1 cellular context compared by ENCODE assay signal in the genomic region with DNA sequence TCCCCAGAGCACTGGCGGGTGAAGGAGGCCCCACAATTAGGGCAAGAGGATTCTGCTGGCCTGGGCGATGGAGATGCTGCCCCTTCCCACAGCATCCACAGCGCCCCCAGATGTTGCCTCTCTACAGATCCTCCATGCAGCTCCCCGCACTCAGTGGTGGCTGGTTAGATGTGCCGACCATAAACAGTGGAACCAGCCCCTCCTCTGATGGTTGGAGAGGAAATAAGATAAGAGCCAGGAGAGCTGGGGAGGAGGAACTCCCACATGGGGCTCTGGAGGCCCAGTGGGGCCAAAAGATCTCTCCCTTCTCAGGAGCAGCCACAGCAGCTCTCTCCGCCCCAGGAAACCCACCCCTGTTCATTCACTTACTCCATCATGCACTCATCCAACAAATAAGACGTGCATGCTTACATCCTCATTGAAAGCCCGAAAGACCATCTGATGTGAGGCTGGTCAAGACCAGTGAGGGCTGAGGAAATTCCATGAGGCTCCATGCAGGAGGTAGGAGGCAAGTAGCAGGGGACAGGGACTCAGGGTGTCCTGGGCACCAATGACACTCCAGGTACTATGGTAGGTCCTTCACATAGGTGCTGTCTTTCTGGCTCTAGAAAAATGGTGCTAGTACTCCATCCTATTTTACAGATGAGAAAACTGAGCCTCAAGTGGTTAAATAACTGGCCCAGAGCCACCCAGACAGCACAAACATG.
TF ChIP-seq lines count a peak whose summit lies in the region.

No MANE protein-coding gene starts in this region.

TF ChIP-seq in K562, 482 proteins besides CTCF, POLR2A, EP300 and RAD21 (continued from another document and continues in another):
- TF ChIP-seq MITF (IDR thresholded peaks at IDR 0.05) = no peak
- TF ChIP-seq ATF7 (IDR thresholded peaks at IDR 0.05) = peak; percentile 48
- TF ChIP-seq PTTG1 (tag; IDR thresholded peaks at IDR 0.05; ENCODE audit: low read depth) = no peak
- no peak for TF ChIP-seq MCM3 (IDR thresholded peaks at IDR 0.05)
- TF ChIP-seq ZNF316 (IDR thresholded peaks at IDR 0.05) = no peak
- TF ChIP-seq DMBX1 (CRISPR knock-in tag; IDR thresholded peaks at IDR 0.05; ENCODE audit: borderline replicate concordance) = no peak
- TF ChIP-seq U2AF1 (optimal IDR thresholded peaks at IDR 0.05; ENCODE audit: low read depth, low read length) = no peak
- peak; percentile 18 for TF ChIP-seq POLR2B (IDR thresholded peaks at IDR 0.05; ENCODE audit: low read depth, partially characterized antibody)
- peak; percentile 46 for TF ChIP-seq CHD4 (IDR thresholded peaks at IDR 0.05; ENCODE audit: insufficient read depth, insufficient replicate concordance, low read depth, low read length, poor library complexity, severe bottlenecking)
- TF ChIP-seq ETV5 (CRISPR knock-in tag; IDR thresholded peaks at IDR 0.05; ENCODE audit: low read depth) = peak; percentile 46; the same call in 1 of the 2 replicates
- TF ChIP-seq, protein P1, sequence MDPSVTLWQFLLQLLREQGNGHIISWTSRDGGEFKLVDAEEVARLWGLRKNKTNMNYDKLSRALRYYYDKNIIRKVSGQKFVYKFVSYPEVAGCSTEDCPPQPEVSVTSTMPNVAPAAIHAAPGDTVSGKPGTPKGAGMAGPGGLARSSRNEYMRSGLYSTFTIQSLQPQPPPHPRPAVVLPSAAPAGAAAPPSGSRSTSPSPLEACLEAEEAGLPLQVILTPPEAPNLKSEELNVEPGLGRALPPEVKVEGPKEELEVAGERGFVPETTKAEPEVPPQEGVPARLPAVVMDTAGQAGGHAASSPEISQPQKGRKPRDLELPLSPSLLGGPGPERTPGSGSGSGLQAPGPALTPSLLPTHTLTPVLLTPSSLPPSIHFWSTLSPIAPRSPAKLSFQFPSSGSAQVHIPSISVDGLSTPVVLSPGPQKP (CRISPR knock-in tag; IDR thresholded peaks at IDR 0.05) = no peak
- TF ChIP-seq TAF15 (IDR thresholded peaks at IDR 0.05; ENCODE audit: low read depth, low read length) = no peak
- TF ChIP-seq MYC (IDR thresholded peaks at IDR 0.05; ENCODE audit: low read depth, low read length) = peak; percentile 73
- no peak for TF ChIP-seq MYC (CRISPR knock-in tag; IDR thresholded peaks at IDR 0.05; ENCODE audit: borderline replicate concordance, low read depth)
- no peak for TF ChIP-seq GABPA (tag; conservative IDR thresholded peaks at IDR 0.05; ENCODE audit: low read depth)
- no peak for TF ChIP-seq ETV6 (IDR thresholded peaks at IDR 0.05; ENCODE audit: borderline replicate concordance in 1 of 2, low read depth in 2 of 2, low read length in 1 of 2)
- TF ChIP-seq ETV6 (CRISPR knock-in tag; IDR thresholded peaks at IDR 0.05; ENCODE audit: borderline replicate concordance) = no peak
- 0 out of 2 replicates have a peak, but pooled peaks have one; percentile 13 for TF ChIP-seq L3MBTL2 (IDR thresholded peaks at IDR 0.05)
- no peak for TF ChIP-seq HMG20A (CRISPR knock-in tag; conservative IDR thresholded peaks at IDR 0.05)
- TF ChIP-seq CGGBP1 (CRISPR knock-in tag; IDR thresholded peaks at IDR 0.05) = no peak
- 0 out of 2 replicates have a peak, but pooled peaks have one; percentile 28 for TF ChIP-seq BHLHE40 (IDR thresholded peaks at IDR 0.05; ENCODE audit: low read length)
- TF ChIP-seq, protein P2, sequence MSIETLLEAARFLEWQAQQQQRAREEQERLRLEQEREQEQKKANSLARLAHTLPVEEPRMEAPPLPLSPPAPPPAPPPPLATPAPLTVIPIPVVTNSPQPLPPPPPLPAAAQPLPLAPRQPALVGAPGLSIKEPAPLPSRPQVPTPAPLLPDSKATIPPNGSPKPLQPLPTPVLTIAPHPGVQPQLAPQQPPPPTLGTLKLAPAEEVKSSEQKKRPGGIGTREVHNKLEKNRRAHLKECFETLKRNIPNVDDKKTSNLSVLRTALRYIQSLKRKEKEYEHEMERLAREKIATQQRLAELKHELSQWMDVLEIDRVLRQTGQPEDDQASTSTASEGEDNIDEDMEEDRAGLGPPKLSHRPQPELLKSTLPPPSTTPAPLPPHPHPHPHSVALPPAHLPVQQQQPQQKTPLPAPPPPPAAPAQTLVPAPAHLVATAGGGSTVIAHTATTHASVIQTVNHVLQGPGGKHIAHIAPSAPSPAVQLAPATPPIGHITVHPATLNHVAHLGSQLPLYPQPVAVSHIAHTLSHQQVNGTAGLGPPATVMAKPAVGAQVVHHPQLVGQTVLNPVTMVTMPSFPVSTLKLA (conservative IDR thresholded peaks at IDR 0.05) = peak; percentile 27 to 73; a peak in 3 of 4 replicates
- no peak for TF ChIP-seq CREBBP (IDR thresholded peaks at IDR 0.05; ENCODE audit: low read depth, low read length)
- TF ChIP-seq ZNF583 (CRISPR knock-in tag; IDR thresholded peaks at IDR 0.05) = no peak
- TF ChIP-seq UBTF (IDR thresholded peaks at IDR 0.05; ENCODE audit: borderline replicate concordance in 1 of 2, low read depth in 2 of 2, low read length in 2 of 2) = 0 out of 4 replicates have a peak, but pooled peaks of 1 of the 2 experiments have one; percentile 54
- TF ChIP-seq FOXP1 (CRISPR knock-in tag; IDR thresholded peaks at IDR 0.05) = no peak
- TF ChIP-seq ETS1 (conservative IDR thresholded peaks at IDR 0.05; ENCODE audit: control insufficient read depth, low read depth, low read length) = no peak
- no peak for TF ChIP-seq CHD2 (IDR thresholded peaks at IDR 0.05; ENCODE audit: low read depth, low read length)
- TF ChIP-seq ZNF512 (tag; IDR thresholded peaks at IDR 0.05) = no peak
- no peak for TF ChIP-seq ADNP (tag; IDR thresholded peaks at IDR 0.05)
- TF ChIP-seq, protein P3, sequence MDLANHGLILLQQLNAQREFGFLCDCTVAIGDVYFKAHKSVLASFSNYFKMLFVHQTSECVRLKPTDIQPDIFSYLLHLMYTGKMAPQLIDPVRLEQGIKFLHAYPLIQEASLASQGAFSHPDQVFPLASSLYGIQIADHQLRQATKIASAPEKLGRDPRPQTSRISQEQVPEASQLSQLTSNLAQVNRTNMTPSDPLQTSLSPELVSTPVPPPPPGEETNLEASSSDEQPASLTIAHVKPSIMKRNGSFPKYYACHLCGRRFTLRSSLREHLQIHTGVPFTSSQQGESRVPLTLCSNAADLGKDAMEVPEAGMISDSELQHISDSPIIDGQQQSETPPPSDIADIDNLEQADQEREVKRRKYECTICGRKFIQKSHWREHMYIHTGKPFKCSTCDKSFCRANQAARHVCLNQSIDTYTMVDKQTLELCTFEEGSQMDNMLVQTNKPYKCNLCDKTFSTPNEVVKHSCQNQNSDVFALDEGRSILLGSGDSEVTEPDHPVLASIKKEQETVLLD (IDR thresholded peaks at IDR 0.05) = 0 out of 2 replicates have a peak, but pooled peaks have one; percentile 17
- no peak for TF ChIP-seq PCBP2 (IDR thresholded peaks at IDR 0.05; ENCODE audit: low read depth, low read length, poor library complexity, severe bottlenecking)
- no peak for TF ChIP-seq MCM7 (IDR thresholded peaks at IDR 0.05)
- no peak for TF ChIP-seq NR2F6 (CRISPR knock-in tag; IDR thresholded peaks at IDR 0.05)
- peak; percentile 46; the same call in 1 of the 2 replicates for TF ChIP-seq SMARCC2 (IDR thresholded peaks at IDR 0.05; ENCODE audit: low read depth)
- TF ChIP-seq ARID4B (CRISPR knock-in tag; IDR thresholded peaks at IDR 0.05) = no peak
- TF ChIP-seq HIVEP1 (CRISPR knock-in tag; IDR thresholded peaks at IDR 0.05) = no peak
- TF ChIP-seq, protein P4, sequence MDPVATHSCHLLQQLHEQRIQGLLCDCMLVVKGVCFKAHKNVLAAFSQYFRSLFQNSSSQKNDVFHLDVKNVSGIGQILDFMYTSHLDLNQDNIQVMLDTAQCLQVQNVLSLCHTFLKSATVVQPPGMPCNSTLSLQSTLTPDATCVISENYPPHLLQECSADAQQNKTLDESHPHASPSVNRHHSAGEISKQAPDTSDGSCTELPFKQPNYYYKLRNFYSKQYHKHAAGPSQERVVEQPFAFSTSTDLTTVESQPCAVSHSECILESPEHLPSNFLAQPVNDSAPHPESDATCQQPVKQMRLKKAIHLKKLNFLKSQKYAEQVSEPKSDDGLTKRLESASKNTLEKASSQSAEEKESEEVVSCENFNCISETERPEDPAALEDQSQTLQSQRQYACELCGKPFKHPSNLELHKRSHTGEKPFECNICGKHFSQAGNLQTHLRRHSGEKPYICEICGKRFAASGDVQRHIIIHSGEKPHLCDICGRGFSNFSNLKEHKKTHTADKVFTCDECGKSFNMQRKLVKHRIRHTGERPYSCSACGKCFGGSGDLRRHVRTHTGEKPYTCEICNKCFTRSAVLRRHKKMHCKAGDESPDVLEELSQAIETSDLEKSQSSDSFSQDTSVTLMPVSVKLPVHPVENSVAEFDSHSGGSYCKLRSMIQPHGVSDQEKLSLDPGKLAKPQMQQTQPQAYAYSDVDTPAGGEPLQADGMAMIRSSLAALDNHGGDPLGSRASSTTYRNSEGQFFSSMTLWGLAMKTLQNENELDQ (CRISPR knock-in tag; IDR thresholded peaks at IDR 0.05; ENCODE audit: borderline replicate concordance) = no peak
- TF ChIP-seq BCOR (IDR thresholded peaks at IDR 0.05) = peak; percentile 65
